Comparison of ENCODE assay signal across 8 cellular contexts in genomic region chr6:142692942-142693341, GRCh38.
DNase-seq lines count a peak whose midpoint lies in the region; ATAC-seq and TF ChIP-seq lines count a peak whose summit lies in the region.

No MANE protein-coding gene starts in this region.

- H3K36me3 Mint-ChIP-seq in T-helper 1 cell treated with Interleukin-12 subunit alpha and Interleukin-12 subunit beta and Interleukin-4 antibody, amounts not matched to agents 30 μg/mL and 1 μg/mL, for 36 hours (ENCODE audit: low read depth) = no peaks in the 10 kb centered on the region

- H3K27me3 ChIP-seq in MM.1S (replicated peaks; ENCODE audit: insufficient read depth, low read length) = no peaks in the 10 kb centered on the region
- no peaks in the 10 kb centered on the region for H3K27me3 ChIP-seq in hepatocyte
- H3K27me3 ChIP-seq in sigmoid colon = no peaks in the 10 kb centered on the region

- H3K4me1 Mint-ChIP-seq in T-helper 1 cell treated with Interleukin-12 subunit alpha and Interleukin-12 subunit beta and Interleukin-4 antibody, amounts not matched to agents 30 μg/mL and 1 μg/mL, for 36 hours (ENCODE audit: low read depth) = peaks cover 5% of the 10 kb centered on the region

- no peak overlapping the region for H3K4me3 Mint-ChIP-seq in T-helper 1 cell treated with Interleukin-12 subunit alpha and Interleukin-12 subunit beta and Interleukin-4 antibody, amounts not matched to agents 30 μg/mL and 1 μg/mL, for 36 hours

- TF ChIP-seq EP300 in sigmoid colon (IDR thresholded peaks at IDR 0.05) = no peak

- H3K4me2 ChIP-seq in MM.1S (ENCODE audit: low read depth, low read length) = no peak overlapping the region
- H3K4me2 ChIP-seq in hepatocyte = peak overlapping the region; percentile 40

- H3F3A ChIP-seq in MM.1S (ENCODE audit: insufficient read depth, low read length) = no peaks in the 10 kb centered on the region

- H3K9me3 Mint-ChIP-seq in T-helper 1 cell treated with Interleukin-12 subunit alpha and Interleukin-12 subunit beta and Interleukin-4 antibody, amounts not matched to agents 30 μg/mL and 1 μg/mL, for 36 hours = no peaks in the 10 kb centered on the region

- H3K79me2 ChIP-seq in MM.1S (ENCODE audit: low read length) (no peaks in the 10 kb centered on the region), hepatocyte (no peaks in the 10 kb centered on the region)

- H3K27ac ChIP-seq in MM.1S (ENCODE audit: low read length) (no peak overlapping the region), hepatocyte (peak overlapping the region; percentile 5), sigmoid colon (no peak overlapping the region)

- H3K9me2 ChIP-seq in MM.1S (replicated peaks; ENCODE audit: insufficient read depth, low read length) = no peaks in the 10 kb centered on the region
- no peaks in the 10 kb centered on the region for H3K9me2 ChIP-seq in hepatocyte (replicated peaks; ENCODE audit: insufficient read depth)

- peak; percentile 71 for ATAC-seq in GM21576 (IDR thresholded peaks at IDR 0.05; ENCODE audit: unreplicated experiment)
- no peak for ATAC-seq in GM18870 (IDR thresholded peaks at IDR 0.05; ENCODE audit: unreplicated experiment)

- peak overlapping the region; percentile 32 for H3K27ac Mint-ChIP-seq in T-helper 1 cell treated with Interleukin-12 subunit alpha and Interleukin-12 subunit beta and Interleukin-4 antibody, amounts not matched to agents 30 μg/mL and 1 μg/mL, for 36 hours

- H3K36me3 ChIP-seq in MM.1S (replicated peaks; ENCODE audit: insufficient read depth, low read length) (no peaks in the 10 kb centered on the region), hepatocyte (replicated peaks; ENCODE audit: insufficient read depth, low read depth) (no peaks in the 10 kb centered on the region), sigmoid colon (no peaks in the 10 kb centered on the region)

- H3K4me1 ChIP-seq in MM.1S (ENCODE audit: low read length) = no peaks in the 10 kb centered on the region
- no peaks in the 10 kb centered on the region for H3K4me1 ChIP-seq in hepatocyte (ENCODE audit: insufficient read depth)
- H3K4me1 ChIP-seq in sigmoid colon = peaks cover 0 to 34% (median 20%) of the 10 kb centered on the region in 4 donors

- no peak for TF ChIP-seq POLR2A in sigmoid colon (IDR thresholded peaks at IDR 0.05)

- 24% methylated on average over 11 of the region's 11 CpGs for WGBS in hepatocyte (ENCODE audit: low lambda C conversion rate, missing lambda C conversion rate)
- 28% methylated on average over 11 of the region's 11 CpGs for WGBS in sigmoid colon, 2 donors

- DNase-seq in DMS 273 treated with DMSO at 0.1 percent for 48 hours (lab: John Stamatoyannopoulos, UW) = peak; percentile 17
- DNase-seq in MM.1S = peak; percentile 36
- peak; percentile 80 for DNase-seq in amniotic stem cell (lab: John Stamatoyannopoulos, UW)
- DNase-seq in hepatocyte (ENCODE audit: low spot score) = peak; percentile 84
- peak; percentile 82 for DNase-seq in sigmoid colon

- intact Hi-C loops in sigmoid colon (cut with DNase I) = loop anchor here (2.0 to 10.0 kb wide), 5 partner anchors 216 to 734 kb away; partner anchors contain the start of gene HIVEP2

- no peak overlapping the region for H3K9ac ChIP-seq in MM.1S (ENCODE audit: low read length)

- no peak overlapping the region for H2AFZ ChIP-seq in MM.1S (ENCODE audit: low read length)
- peak overlapping the region; percentile 17 for H2AFZ ChIP-seq in hepatocyte

- H3K27me3 Mint-ChIP-seq in T-helper 1 cell treated with Interleukin-12 subunit alpha and Interleukin-12 subunit beta and Interleukin-4 antibody, amounts not matched to agents 30 μg/mL and 1 μg/mL, for 36 hours (ENCODE audit: low read depth) = no peaks in the 10 kb centered on the region

- H3K9me3 ChIP-seq in MM.1S (replicated peaks; ENCODE audit: insufficient read depth, low read length) (no peaks in the 10 kb centered on the region), hepatocyte (ENCODE audit: low read depth) (no peaks in the 10 kb centered on the region), sigmoid colon (no peaks in the 10 kb centered on the region)

- H4K20me1 ChIP-seq in MM.1S (ENCODE audit: insufficient read depth, low read length) = no peaks in the 10 kb centered on the region
- no peaks in the 10 kb centered on the region for H4K20me1 ChIP-seq in hepatocyte (ENCODE audit: insufficient read depth, poor library complexity, severe bottlenecking)

- H3K4me3 ChIP-seq in MM.1S (ENCODE audit: low read length) (no peak overlapping the region), hepatocyte (no peak overlapping the region), sigmoid colon (no peak overlapping the region)

- TF ChIP-seq CTCF in MM.1S (IDR thresholded peaks at IDR 0.05; ENCODE audit: low read length) = peak; percentile 66
- TF ChIP-seq CTCF in hepatocyte (IDR thresholded peaks at IDR 0.05; ENCODE audit: poor library complexity) = peak; percentile 95
- TF ChIP-seq CTCF in sigmoid colon (IDR thresholded peaks at IDR 0.05) = peak; percentile 78 to 96 (median 94)

Comparison
In these comparisons a context has a peak if more than half of its experiments do, and no peak if none do; other contexts are left out.
1. DNase-seq: peak in every context shown above with its lines; median percentile 84 in hepatocyte; 82 in sigmoid colon; 80 in amniotic stem cell; 36 in MM.1S; 17 in DMS 273 treated with DMSO at 0.1 percent for 48 hours.